In the genomic region with DNA sequence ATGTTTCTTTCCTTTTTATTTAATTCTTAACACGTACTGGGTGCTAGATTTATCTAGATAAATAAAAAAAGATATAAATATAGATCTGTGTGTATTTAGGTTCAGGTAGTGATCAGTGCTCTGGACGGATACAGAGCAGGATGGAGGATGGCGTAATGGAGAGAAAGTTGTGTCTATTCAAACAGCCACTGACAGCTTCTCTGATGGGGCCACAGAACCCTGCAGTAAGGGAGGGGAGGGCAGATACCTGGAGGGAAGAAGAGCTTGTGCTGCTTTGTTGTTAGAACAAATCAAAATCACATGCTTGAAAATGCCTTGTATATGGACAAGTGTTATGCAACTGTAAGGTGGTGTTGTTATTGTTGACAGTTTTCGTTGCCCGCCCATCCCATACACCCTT, we compare ENCODE assay signal across 17 cellular contexts.
DNase-seq lines count a peak whose midpoint lies in the region; ATAC-seq and TF ChIP-seq lines count a peak whose summit lies in the region.
"Had no signal": no experiment of that assay in that cellular context is flagged by ENCODE, and none has a peak within 500 bp of the region (broad histone marks: within the 10 kb centered on the region; RNA-seq: fewer than 3 reads in every experiment).

No MANE protein-coding gene starts in this region.

- H3K27me3 Mint-ChIP-seq in activated T-cell treated with anti-CD3 and anti-CD28 coated beads, Interleukin-2, amount 50 U/mL, for 72 hours (ENCODE audit: low read depth), result no peaks in the 10 kb centered on the region
- no peaks in the 10 kb centered on the region for H3K27me3 Mint-ChIP-seq in activated T-cell treated with anti-CD3 and anti-CD28 coated beads, Interleukin-2, amount 50 U/mL, for 4 hours (ENCODE audit: low read depth)
- no peaks in the 10 kb centered on the region for H3K27me3 Mint-ChIP-seq in CD8-positive, alpha-beta T cell (ENCODE audit: low read depth)
- H3K27me3 Mint-ChIP-seq in activated T-helper 1 cell treated with anti-CD3 and anti-CD28 coated beads, Interleukin-12 subunit alpha, Interleukin-12 subunit beta, Interleukin-2, Interleukin-4 antibody, amounts not matched to agents 30 ng/mL and 10 ng/mL and 1 ng/mL, durations not matched to agents 14 hours and 24 hours and 36 hours (ENCODE audit: insufficient read depth), result no peaks in the 10 kb centered on the region
- no peaks in the 10 kb centered on the region for H3K27me3 Mint-ChIP-seq in naive thymus-derived CD4-positive, alpha-beta T cell
- peaks cover 28% of the 10 kb centered on the region for H3K27me3 Mint-ChIP-seq in Calu3 (ENCODE audit: unreplicated experiment)

- no peaks in the 10 kb centered on the region for H3K27me3 ChIP-seq in CD8-positive, alpha-beta T cell (ENCODE audit: insufficient read depth, low read length)
- no peaks in the 10 kb centered on the region for H3K27me3 ChIP-seq in naive thymus-derived CD4-positive, alpha-beta T cell (ENCODE audit: control insufficient read depth in 2 of 2, insufficient read depth in 2 of 2, low read length in 2 of 2)

- no peaks in the 10 kb centered on the region for H3K9me3 ChIP-seq in CD8-positive, alpha-beta T cell (ENCODE audit: low read length)
- H3K9me3 ChIP-seq in naive thymus-derived CD4-positive, alpha-beta T cell (ENCODE audit: control insufficient read depth in 2 of 3, low read length in 3 of 3), result no peaks in the 10 kb centered on the region
- H3K9me3 ChIP-seq: HAP-1 had no signal

- H3K9me3 Mint-ChIP-seq in activated T-cell treated with anti-CD3 and anti-CD28 coated beads, Interleukin-2, amount 50 U/mL, for 72 hours, result no peaks in the 10 kb centered on the region
- no peaks in the 10 kb centered on the region for H3K9me3 Mint-ChIP-seq in activated T-cell treated with anti-CD3 and anti-CD28 coated beads, Interleukin-2, amount 50 U/mL, for 4 hours
- no peaks in the 10 kb centered on the region for H3K9me3 Mint-ChIP-seq in CD8-positive, alpha-beta T cell
- no peaks in the 10 kb centered on the region for H3K9me3 Mint-ChIP-seq in activated T-helper 1 cell treated with anti-CD3 and anti-CD28 coated beads, Interleukin-12 subunit alpha, Interleukin-12 subunit beta, Interleukin-2, Interleukin-4 antibody, amounts not matched to agents 30 ng/mL and 10 ng/mL and 1 ng/mL, durations not matched to agents 14 hours and 24 hours and 36 hours
- peaks cover 0 to 3% (median 0%) of the 10 kb centered on the region in 11 donors for H3K9me3 Mint-ChIP-seq in naive thymus-derived CD4-positive, alpha-beta T cell
- peaks cover 3% of the 10 kb centered on the region for H3K9me3 Mint-ChIP-seq in Calu3 (ENCODE audit: low read depth, unreplicated experiment)
- H3K9me3 Mint-ChIP-seq: CD8-positive, alpha-beta memory T cell had no signal

- H3K36me3 ChIP-seq in CD8-positive, alpha-beta T cell (ENCODE audit: insufficient read depth, low read length), result no peaks in the 10 kb centered on the region
- H3K36me3 ChIP-seq in naive thymus-derived CD4-positive, alpha-beta T cell (ENCODE audit: control insufficient read depth in 2 of 3, insufficient read depth in 3 of 3, low read length in 3 of 3), result no peaks in the 10 kb centered on the region
- H3K36me3 ChIP-seq: HAP-1 had no signal

- no peak for ATAC-seq in activated T-cell treated with anti-CD3 and anti-CD28 coated beads, Interleukin-2, amount 50 U/mL, for 72 hours (replicated peaks in 1 of 2)
- no peak for ATAC-seq in activated T-cell treated with anti-CD3 and anti-CD28 coated beads, Interleukin-2, amount 50 U/mL, for 4 hours
- no peak for ATAC-seq in CD8-positive, alpha-beta T cell
- peak; percentile 24 for ATAC-seq in naive thymus-derived CD4-positive, alpha-beta T cell

- DNase-seq in activated T-cell treated with anti-CD3 and anti-CD28 coated beads, Interleukin-2, amount 50 U/mL, for 72 hours, result no peak
- no peak for DNase-seq in activated T-cell treated with anti-CD3 and anti-CD28 coated beads, Interleukin-2, amount 50 U/mL, for 4 hours
- DNase-seq in CD8-positive, alpha-beta T cell, result no peak
- no peak for DNase-seq in activated T-helper 1 cell treated with anti-CD3 and anti-CD28 coated beads, Interleukin-12 subunit alpha, Interleukin-12 subunit beta, Interleukin-2, Interleukin-4 antibody, amounts not matched to agents 30 ng/mL and 10 ng/mL and 1 ng/mL, durations not matched to agents 14 hours and 24 hours and 36 hours (ENCODE audit: low spot score)
- DNase-seq in naive thymus-derived CD4-positive, alpha-beta T cell, result peak in 7 of 9 donors; percentile 21 to 71 (median 27)
- DNase-seq in Calu3 (no peak), kidney glomerular epithelial cell (lab: John Stamatoyannopoulos, UW) (no peak)
- DNase-seq: ACHN; CD8-positive, alpha-beta memory T cell; DMS79 treated with DMSO at 0.1 percent for 48 hours; NCI-H1048; NCI-H1436 treated with DMSO at 0.1 percent for 48 hours; NCI-H2029 treated with DMSO at 0.1 percent for 48 hours; NCI-H510A; NCI-H774 had no signal

- CTCF ChIA-PET in CD8-positive, alpha-beta T cell (lab: Charles Lee), result interaction anchor here (2.0 kb wide), 1 partner anchor 31 kb away, joined by 8 read pairs; no protein-coding TSS in a partner anchor
- CTCF ChIA-PET in naive thymus-derived CD4-positive, alpha-beta T cell (lab: Charles Lee), result interaction anchor here (1.7 to 2.1 kb wide), 2 partner anchors 10 to 59 kb away, joined by 4 to 10 read pairs; no protein-coding TSS in a partner anchor
- CTCF ChIA-PET in Calu3 (lab: Charles Lee), result no interaction called here

- POLR2A ChIA-PET in CD8-positive, alpha-beta T cell (lab: Charles Lee), result interaction anchor here (0.5 kb wide), 2 partner anchors 14 to 31 kb away, joined by 3 read pairs; no protein-coding TSS in a partner anchor
- POLR2A ChIA-PET in naive thymus-derived CD4-positive, alpha-beta T cell (lab: Charles Lee), result interaction anchor here (1.1 kb wide), 1 partner anchor 65 kb away, joined by 4 read pairs; no protein-coding TSS in a partner anchor

- BruUV-seq in Calu3 (replicated peaks; lab: Mats Ljungman, UMichigan), result no TSS peak

- H3K4me3 Mint-ChIP-seq in activated T-cell treated with anti-CD3 and anti-CD28 coated beads, Interleukin-2, amount 50 U/mL, for 72 hours, result peak overlapping the region; percentile 33 to 40
- no peak overlapping the region for H3K4me3 Mint-ChIP-seq in activated T-cell treated with anti-CD3 and anti-CD28 coated beads, Interleukin-2, amount 50 U/mL, for 4 hours
- H3K4me3 Mint-ChIP-seq in CD8-positive, alpha-beta T cell, result no peak overlapping the region
- no peak overlapping the region for H3K4me3 Mint-ChIP-seq in activated T-helper 1 cell treated with anti-CD3 and anti-CD28 coated beads, Interleukin-12 subunit alpha, Interleukin-12 subunit beta, Interleukin-2, Interleukin-4 antibody, amounts not matched to agents 30 ng/mL and 10 ng/mL and 1 ng/mL, durations not matched to agents 14 hours and 24 hours and 36 hours
- peak overlapping the region; percentile 11 to 83 (median 67) for H3K4me3 Mint-ChIP-seq in naive thymus-derived CD4-positive, alpha-beta T cell
- H3K4me3 Mint-ChIP-seq in Calu3 (ENCODE audit: low read depth, unreplicated experiment), result no peak overlapping the region
- H3K4me3 Mint-ChIP-seq: CD8-positive, alpha-beta memory T cell had no signal

- no peak overlapping the region for H3K27ac ChIP-seq in CD8-positive, alpha-beta T cell (ENCODE audit: low read depth, low read length)
- peak overlapping the region; percentile 87 for H3K27ac ChIP-seq in naive thymus-derived CD4-positive, alpha-beta T cell (ENCODE audit: low read depth, low read length)
- H3K27ac ChIP-seq: RWPE1 had no signal

- H3K4me3 ChIP-seq in CD8-positive, alpha-beta T cell (ENCODE audit: low read depth, low read length), result no peak overlapping the region
- H3K4me3 ChIP-seq in naive thymus-derived CD4-positive, alpha-beta T cell (ENCODE audit: low read length), result no peak overlapping the region
- H3K4me3 ChIP-seq: HAP-1 had no signal

- peaks cover under 1 to 1% of the 10 kb centered on the region in 2 donors for H3K36me3 Mint-ChIP-seq in activated T-cell treated with anti-CD3 and anti-CD28 coated beads, Interleukin-2, amount 50 U/mL, for 72 hours (ENCODE audit: insufficient read depth in 2 of 2)
- H3K36me3 Mint-ChIP-seq in activated T-cell treated with anti-CD3 and anti-CD28 coated beads, Interleukin-2, amount 50 U/mL, for 4 hours (ENCODE audit: insufficient read depth), result no peaks in the 10 kb centered on the region
- H3K36me3 Mint-ChIP-seq in CD8-positive, alpha-beta T cell, result no peaks in the 10 kb centered on the region
- peaks cover 12% of the 10 kb centered on the region for H3K36me3 Mint-ChIP-seq in activated T-helper 1 cell treated with anti-CD3 and anti-CD28 coated beads, Interleukin-12 subunit alpha, Interleukin-12 subunit beta, Interleukin-2, Interleukin-4 antibody, amounts not matched to agents 30 ng/mL and 10 ng/mL and 1 ng/mL, durations not matched to agents 14 hours and 24 hours and 36 hours (ENCODE audit: low read depth)
- peaks cover 0 to 22% (median 0%) of the 10 kb centered on the region in 5 donors for H3K36me3 Mint-ChIP-seq in naive thymus-derived CD4-positive, alpha-beta T cell
- no peaks in the 10 kb centered on the region for H3K36me3 Mint-ChIP-seq in Calu3 (ENCODE audit: insufficient read depth, unreplicated experiment)
- H3K36me3 Mint-ChIP-seq: CD8-positive, alpha-beta memory T cell had no signal

- H3K4me1 ChIP-seq in CD8-positive, alpha-beta T cell (ENCODE audit: insufficient read depth, low read length), result peaks cover 42% of the 10 kb centered on the region
- H3K4me1 ChIP-seq in naive thymus-derived CD4-positive, alpha-beta T cell (ENCODE audit: control insufficient read depth in 2 of 2, insufficient read depth in 2 of 2, low read length in 2 of 2), result peaks cover 12 to 48% of the 10 kb centered on the region in 2 donors
- H3K4me1 ChIP-seq: HAP-1 had no signal

- TF ChIP-seq CTCF in CD8-positive, alpha-beta T cell (IDR thresholded peaks at IDR 0.05), result no peak
- TF ChIP-seq CTCF in Calu3 (IDR thresholded peaks at IDR 0.05; ENCODE audit: unreplicated experiment), result no peak

- peaks cover 67% of the 10 kb centered on the region for H3K4me1 Mint-ChIP-seq in activated T-cell treated with anti-CD3 and anti-CD28 coated beads, Interleukin-2, amount 50 U/mL, for 72 hours (ENCODE audit: low read depth)
- H3K4me1 Mint-ChIP-seq in activated T-cell treated with anti-CD3 and anti-CD28 coated beads, Interleukin-2, amount 50 U/mL, for 4 hours (ENCODE audit: low read depth), result peaks cover 65% of the 10 kb centered on the region
- H3K4me1 Mint-ChIP-seq in CD8-positive, alpha-beta T cell (ENCODE audit: low read depth), result peaks cover 52% of the 10 kb centered on the region
- peaks cover 82% of the 10 kb centered on the region for H3K4me1 Mint-ChIP-seq in activated T-helper 1 cell treated with anti-CD3 and anti-CD28 coated beads, Interleukin-12 subunit alpha, Interleukin-12 subunit beta, Interleukin-2, Interleukin-4 antibody, amounts not matched to agents 30 ng/mL and 10 ng/mL and 1 ng/mL, durations not matched to agents 14 hours and 24 hours and 36 hours (ENCODE audit: low read depth)
- H3K4me1 Mint-ChIP-seq in naive thymus-derived CD4-positive, alpha-beta T cell, result peaks cover 42 to 81% (median 69%) of the 10 kb centered on the region in 7 donors
- peaks cover 24% of the 10 kb centered on the region for H3K4me1 Mint-ChIP-seq in Calu3 (ENCODE audit: low read depth, unreplicated experiment)

- intact Hi-C loops in CD8-positive, alpha-beta T cell (cut with DNase I, micrococcal nuclease), result no loop called here
- intact Hi-C loops in activated T-helper 1 cell treated with anti-CD3 and anti-CD28 coated beads, Interleukin-12 subunit alpha, Interleukin-12 subunit beta, Interleukin-2, Interleukin-4 antibody, amounts not matched to agents 30 ng/mL and 10 ng/mL and 1 ng/mL, durations not matched to agents 14 hours and 24 hours and 36 hours (cut with micrococcal nuclease), result no loop called here
- intact Hi-C loops in naive thymus-derived CD4-positive, alpha-beta T cell (cut with micrococcal nuclease), result no loop called here
- intact Hi-C loops in Calu3 (cut with micrococcal nuclease; ENCODE audit: unreplicated experiment), result no loop called here

- H3K27ac Mint-ChIP-seq in activated T-cell treated with anti-CD3 and anti-CD28 coated beads, Interleukin-2, amount 50 U/mL, for 72 hours, result peak overlapping the region; percentile 72
- peak overlapping the region; percentile 91 for H3K27ac Mint-ChIP-seq in CD8-positive, alpha-beta T cell
- peak overlapping the region; percentile 77 for H3K27ac Mint-ChIP-seq in activated T-helper 1 cell treated with anti-CD3 and anti-CD28 coated beads, Interleukin-12 subunit alpha, Interleukin-12 subunit beta, Interleukin-2, Interleukin-4 antibody, amounts not matched to agents 30 ng/mL and 10 ng/mL and 1 ng/mL, durations not matched to agents 14 hours and 24 hours and 36 hours
- peak overlapping the region; percentile 91 to 100 (median 97) for H3K27ac Mint-ChIP-seq in naive thymus-derived CD4-positive, alpha-beta T cell
- H3K27ac Mint-ChIP-seq in Calu3 (ENCODE audit: unreplicated experiment), result no peak overlapping the region

Comparison
In these comparisons a context has a peak if more than half of its experiments do, and no peak if none do; other contexts are left out.
1. H3K4me3 Mint-ChIP-seq: peak in activated T-cell treated with anti-CD3 and anti-CD28 coated beads, Interleukin-2, amount 50 U/mL, for 72 hours (2 of 2) and naive thymus-derived CD4-positive, alpha-beta T cell (10 of 10); none in activated T-cell treated with anti-CD3 and anti-CD28 coated beads, Interleukin-2, amount 50 U/mL, for 4 hours (single experiment), CD8-positive, alpha-beta T cell (single experiment), activated T-helper 1 cell treated with anti-CD3 and anti-CD28 coated beads, Interleukin-12 subunit alpha, Interleukin-12 subunit beta, Interleukin-2, Interleukin-4 antibody, amounts not matched to agents 30 ng/mL and 10 ng/mL and 1 ng/mL, durations not matched to agents 14 hours and 24 hours and 36 hours (single experiment) and Calu3 (single experiment).
2. DNase-seq: peak in naive thymus-derived CD4-positive, alpha-beta T cell (7 of 9); none in activated T-cell treated with anti-CD3 and anti-CD28 coated beads, Interleukin-2, amount 50 U/mL, for 72 hours (0 of 2), activated T-cell treated with anti-CD3 and anti-CD28 coated beads, Interleukin-2, amount 50 U/mL, for 4 hours (single experiment), CD8-positive, alpha-beta T cell (0 of 7), activated T-helper 1 cell treated with anti-CD3 and anti-CD28 coated beads, Interleukin-12 subunit alpha, Interleukin-12 subunit beta, Interleukin-2, Interleukin-4 antibody, amounts not matched to agents 30 ng/mL and 10 ng/mL and 1 ng/mL, durations not matched to agents 14 hours and 24 hours and 36 hours (single experiment), Calu3 (single experiment) and kidney glomerular epithelial cell (single experiment).